ENCODE assay signal across 8 cellular contexts in genomic region chr1:204806943-204807624, GRCh38.
DNase-seq lines count a peak whose midpoint lies in the region; ATAC-seq, FAIRE-seq and TF ChIP-seq lines count a peak whose summit lies in the region.

No MANE protein-coding gene starts in this region.

- no peaks in the 10 kb centered on the region for H3K9me3 Mint-ChIP-seq in chondrocyte (ENCODE audit: low read depth)

- no peaks in the 10 kb centered on the region for H3K36me3 Mint-ChIP-seq in chondrocyte (ENCODE audit: low read depth)

- FAIRE-seq in GM19239 (lab: Jason Lieb, UNC): peak; percentile 89

- TF ChIP-seq CTCF in AG09319 (IDR thresholded peaks at IDR 0.05; ENCODE audit: low read depth, low read length): peak; percentile 79
- peak; percentile 98 for TF ChIP-seq CTCF in chondrocyte (IDR thresholded peaks at IDR 0.05)

- DNase-seq in AG09319 (ENCODE audit: extremely low read depth, low read depth) (peak; percentile 37), GM19239 (ENCODE audit: insufficient read length, low spot score) (peak; percentile 80), NCI-H446 treated with DMSO at 0.1 percent for 48 hours (lab: John Stamatoyannopoulos, UW) (peak; percentile 78), chondrocyte (ENCODE audit: low spot score) (no peak), kidney tubule cell (ENCODE audit: low spot score) (peak; percentile 78)
- peak; percentile 79 to 82 for DNase-seq in activated CD4-positive, alpha-beta T cell treated with anti-CD3 and anti-CD28 coated beads for 24 hours (ENCODE audit: low read depth in 2 of 2)
- DNase-seq in stimulated activated CD4-positive, alpha-beta T cell treated with anti-CD3 and anti-CD28 coated beads, Interleukin-1b, Interleukin-23, amount 100 ng/mL, for 1 hour (ENCODE audit: low read depth in 2 of 2): peak; percentile 51 to 72

- ATAC-seq in HG03439 (IDR thresholded peaks at IDR 0.05; ENCODE audit: unreplicated experiment): peak; percentile 88

- H3K27me3 Mint-ChIP-seq in chondrocyte (ENCODE audit: low read depth): peaks cover 30% of the 10 kb centered on the region

- H3K27ac Mint-ChIP-seq in chondrocyte (ENCODE audit: unreplicated experiment): no peak overlapping the region

- peaks cover 7% of the 10 kb centered on the region for H3K4me1 Mint-ChIP-seq in chondrocyte (ENCODE audit: low read depth)

- H3K4me3 Mint-ChIP-seq in chondrocyte (ENCODE audit: unreplicated experiment): peak overlapping the region; percentile 84
